18 cellular contexts compared by ENCODE assay signal in the genomic region with DNA sequence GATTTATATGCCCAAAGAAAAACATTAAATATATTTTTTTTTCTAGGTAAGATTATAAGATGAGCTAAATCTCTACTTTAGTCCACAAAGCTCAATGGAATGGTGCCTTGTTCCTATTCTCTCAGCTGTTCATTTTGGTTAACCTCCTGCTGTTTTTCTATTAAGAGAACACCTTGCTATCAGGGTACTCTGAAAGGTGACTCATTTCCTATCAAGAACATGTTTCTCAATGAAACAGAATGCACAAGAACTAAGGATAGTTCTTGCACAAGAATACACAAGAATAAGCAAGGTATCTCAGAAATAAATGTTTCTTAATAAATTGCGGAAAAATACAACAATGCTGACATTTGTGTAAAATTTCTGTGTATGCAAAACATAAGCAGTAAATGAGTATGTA. TPM values are rescaled to one million over a fixed set of nuclear protein-coding genes. Genes with fewer than 3 reads are reported as not detected.
DNase-seq lines count a peak whose midpoint lies in the region; ATAC-seq and TF ChIP-seq lines count a peak whose summit lies in the region.
"Had no signal": no experiment of that assay in that cellular context is flagged by ENCODE, and none has a peak within 500 bp of the region (broad histone marks: within the 10 kb centered on the region; RNA-seq: fewer than 3 reads in every experiment).

No MANE protein-coding gene starts in this region.

- no peaks in the 10 kb centered on the region for H3K27me3 Mint-ChIP-seq in stimulated activated naive CD8-positive, alpha-beta T cell treated with anti-CD3 and anti-CD28 coated beads, Interleukin-15, amount 100 ng/mL, for 72 hours

- no peak overlapping the region for H3K4me2 ChIP-seq in GM23248 (ENCODE audit: unreplicated experiment)

- no peaks in the 10 kb centered on the region for H3F3A ChIP-seq in GM23248 (ENCODE audit: insufficient read depth)

- H3K4me1 Mint-ChIP-seq in stimulated activated naive CD8-positive, alpha-beta T cell treated with anti-CD3 and anti-CD28 coated beads, Interleukin-15, amount 100 ng/mL, for 72 hours = peaks cover 26% of the 10 kb centered on the region

- no peaks in the 10 kb centered on the region for H4K20me1 ChIP-seq in GM23248 (ENCODE audit: insufficient read depth)

- H3K9me3 ChIP-seq in adipocyte (ENCODE audit: control insufficient read depth, low read length) (no peaks in the 10 kb centered on the region), GM23248 (ENCODE audit: low read depth) (no peaks in the 10 kb centered on the region)
- H3K9me3 ChIP-seq: ascending aorta, HAP-1, ovary, Peyer's patch, spleen had no signal

- TF ChIP-seq CTCF in fibroblast of villous mesenchyme (IDR thresholded peaks at IDR 0.05; ENCODE audit: insufficient read depth, low read depth, low read length) = no peak

- ATAC-seq in stimulated activated naive CD8-positive, alpha-beta T cell treated with anti-CD3 and anti-CD28 coated beads, Interleukin-15, amount 100 ng/mL, for 72 hours = peak; percentile 66
- no peak for ATAC-seq in stimulated activated naive CD8-positive, alpha-beta T cell treated with anti-CD3 and anti-CD28 coated beads, Interleukin-15, Interleukin-2, amounts not matched to agents 100 U/mL and 50 U/mL, for 24 hours

- H3K36me3 ChIP-seq in adipocyte (ENCODE audit: control insufficient read depth, insufficient read depth, low read length, severe bottlenecking) (peaks cover 70% of the 10 kb centered on the region), GM23248 (ENCODE audit: low read depth) (no peaks in the 10 kb centered on the region)
- H3K36me3 ChIP-seq: ascending aorta, HAP-1, ovary, Peyer's patch had no signal

- no peaks in the 10 kb centered on the region for H3K79me2 ChIP-seq in GM23248 (ENCODE audit: insufficient read depth)

- H3K4me1 ChIP-seq in adipocyte (ENCODE audit: control insufficient read depth, insufficient read depth, low read length) = peaks cover 36% of the 10 kb centered on the region
- no peaks in the 10 kb centered on the region for H3K4me1 ChIP-seq in GM23248 (ENCODE audit: insufficient read depth)
- H3K4me1 ChIP-seq: ascending aorta, HAP-1, Peyer's patch, spleen had no signal

- H3K27ac Mint-ChIP-seq in stimulated activated naive CD8-positive, alpha-beta T cell treated with anti-CD3 and anti-CD28 coated beads, Interleukin-15, amount 100 ng/mL, for 72 hours = no peak overlapping the region

- no peak overlapping the region for H2AFZ ChIP-seq in GM23248

- H3K4me3 ChIP-seq in adipocyte (ENCODE audit: low read length) (peak overlapping the region; percentile 5), fibroblast of villous mesenchyme (ENCODE audit: low read depth, low read length) (no peak overlapping the region), GM23248 (no peak overlapping the region)
- H3K4me3 ChIP-seq: ascending aorta, HAP-1, ovary, Peyer's patch, spleen had no signal

- H3K27me3 ChIP-seq in adipocyte (replicated peaks; ENCODE audit: control insufficient read depth, insufficient read depth, low read length) (no peaks in the 10 kb centered on the region), GM23248 (replicated peaks; ENCODE audit: insufficient read depth) (no peaks in the 10 kb centered on the region)
- H3K27me3 ChIP-seq: ascending aorta, ovary, Peyer's patch, spleen had no signal

- H3K9ac ChIP-seq in adipocyte (ENCODE audit: low read length) (no peak overlapping the region), GM23248 (no peak overlapping the region)

- in situ Hi-C loops in GM23248 (cut with MboI) = no loop called here

- 89 to 100% methylated on average over 1 of the region's 1 CpG for WGBS in GM23248 (ENCODE audit: low coverage in 1 of 2, low lambda C conversion rate in 2 of 2, missing lambda C conversion rate in 2 of 2), 2 experiments

- no peaks in the 10 kb centered on the region for H3K9me3 Mint-ChIP-seq in stimulated activated naive CD8-positive, alpha-beta T cell treated with anti-CD3 and anti-CD28 coated beads, Interleukin-15, amount 100 ng/mL, for 72 hours

- no peaks in the 10 kb centered on the region for H3K9me2 ChIP-seq in GM23248 (ENCODE audit: insufficient read depth)

- peak overlapping the region in 1 of 2 donors; percentile 50 for H3K4me3 Mint-ChIP-seq in stimulated activated naive CD8-positive, alpha-beta T cell treated with anti-CD3 and anti-CD28 coated beads, Interleukin-15, amount 100 ng/mL, for 72 hours

- H3K27ac ChIP-seq in GM23248 = no peak overlapping the region
- H3K27ac ChIP-seq: ascending aorta, ovary, Peyer's patch, spleen had no signal

- DNase-seq in stimulated activated naive CD8-positive, alpha-beta T cell treated with anti-CD3 and anti-CD28 coated beads, Interleukin-15, amount 100 ng/mL, for 72 hours = no peak
- no peak for DNase-seq in stimulated activated naive CD8-positive, alpha-beta T cell treated with anti-CD3 and anti-CD28 coated beads, Interleukin-15, Interleukin-2, amounts not matched to agents 100 U/mL and 50 U/mL, for 24 hours
- DNase-seq in adipocyte (ENCODE audit: low read depth) = no peak
- DNase-seq in fibroblast of villous mesenchyme (ENCODE audit: low read depth) = peak; percentile 23
- DNase-seq in activated effector memory CD4-positive, alpha-beta T cell treated with anti-CD3 and anti-CD28 coated beads, Interleukin-2, amount 50 U/mL, for 16 hours = no peak
- no peak for DNase-seq in NCI-H1930 (lab: John Stamatoyannopoulos, UW)
- DNase-seq in NCI-H1092 treated with DMSO at 0.1 percent for 48 hours (lab: John Stamatoyannopoulos, UW) = no peak
- no peak for DNase-seq in GM23248
- DNase-seq: activated CD4-positive, alpha-beta T cell treated with anti-CD3 and anti-CD28 coated beads for 1 hour; activated T-cell treated with anti-CD3 and anti-CD28 coated beads, Interleukin-2, amount 50 U/mL, for 48 hours; KBM-7; NCI-H187; NCI-H526 treated with DMSO at 0.1 percent for 48 hours; ovary; Peyer's patch; spleen had no signal

RNA-seq across cellular contexts. Expression of a gene that starts 14.1 kb away (rescaled TPM):
- under 0.01 and 0.32 TPM in 2 replicates for total RNA-seq in fibroblast of villous mesenchyme
- 0.11 TPM in 1 of 2 replicates, not detected in the other for total RNA-seq in GM23248 (2014; rRNA removed; shearing (Covaris generic))
- polyA plus RNA-seq in GM23248 (2016; fragmentation: Nextera tagmentation; extraction: Ambion mirVana) = not detected in 2 replicates
